ENCODE assay signal across 11 cellular contexts in genomic region chr5:54959673-54960418, GRCh38. TPM values are rescaled to one million over a fixed set of nuclear protein-coding genes. Genes with fewer than 3 reads are reported as not detected.
A peak's percentile ranks its signal among the peaks of the same experiment; 100 is the strongest.
DNase-seq lines count a peak whose midpoint lies in the region; ATAC-seq and TF ChIP-seq lines count a peak whose summit lies in the region.
"Had no signal": no experiment of that assay in that cellular context is flagged by ENCODE, and none has a peak within 500 bp of the region (broad histone marks: within the 10 kb centered on the region; RNA-seq: fewer than 3 reads in every experiment).

No MANE protein-coding gene starts in this region.

- TF ChIP-seq CTCF in SU-DHL-6 (IDR thresholded peaks at IDR 0.05; ENCODE audit: insufficient read depth, low read length, poor library complexity, severe bottlenecking) (peak; percentile 27), left lung (IDR thresholded peaks at IDR 0.05) (no peak)

- no peak overlapping the region for H2AFZ ChIP-seq in SU-DHL-6 (ENCODE audit: low read depth, low read length, severe bottlenecking)

- H3K9ac ChIP-seq in SU-DHL-6 (ENCODE audit: low read length), result no peak overlapping the region

- ATAC-seq in naive thymus-derived CD8-positive, alpha-beta T cell, result no peak
- no peak for ATAC-seq in left lung
- ATAC-seq in activated T-helper 17 cell treated with anti-CD3 and anti-CD28 coated beads, Interleukin-2, amount 50 U/mL, for 72 hours (replicated peaks), result no peak

- no peaks in the 10 kb centered on the region for H3K4me1 ChIP-seq in left lung

- no peaks in the 10 kb centered on the region for H3K9me2 ChIP-seq in SU-DHL-6 (replicated peaks; ENCODE audit: insufficient read depth, low read length)

- H4K20me1 ChIP-seq in SU-DHL-6 (ENCODE audit: low read depth, low read length), result no peaks in the 10 kb centered on the region

- peaks cover 0 to 4% (median 0%) of the 10 kb centered on the region in 3 donors for H3K36me3 Mint-ChIP-seq in naive thymus-derived CD8-positive, alpha-beta T cell
- no peaks in the 10 kb centered on the region for H3K36me3 Mint-ChIP-seq in activated T-helper 17 cell treated with anti-CD3 and anti-CD28 coated beads, Interleukin-2, amount 50 U/mL, for 72 hours (ENCODE audit: low read depth)

- no peak overlapping the region for H3K27ac Mint-ChIP-seq in naive thymus-derived CD8-positive, alpha-beta T cell
- H3K27ac Mint-ChIP-seq in activated T-helper 17 cell treated with anti-CD3 and anti-CD28 coated beads, Interleukin-2, amount 50 U/mL, for 72 hours, result no peak overlapping the region

- H3K27ac ChIP-seq in SU-DHL-6 (ENCODE audit: low read depth, low read length), result no peak overlapping the region
- H3K27ac ChIP-seq in left lung, result no peak overlapping the region
- H3K27ac ChIP-seq: neutrophil had no signal

- POLR2A ChIA-PET in naive thymus-derived CD8-positive, alpha-beta T cell (lab: Charles Lee), result no interaction called here

- DNase-seq in CD1c-positive myeloid dendritic cell (ENCODE audit: extremely low spot score), result peak; percentile 3
- DNase-seq in H7, result peak; percentile 33
- DNase-seq in iris pigment epithelial cell (ENCODE audit: low read depth), result peak; percentile 32
- DNase-seq in NCI-H510A (lab: John Stamatoyannopoulos, UW), result no peak
- DNase-seq in naive thymus-derived CD8-positive, alpha-beta T cell, result no peak
- no peak for DNase-seq in left lung
- DNase-seq: NCI-H526 treated with DMSO at 0.1 percent for 48 hours had no signal

- no peak overlapping the region for H3K4me3 Mint-ChIP-seq in naive thymus-derived CD8-positive, alpha-beta T cell
- no peak overlapping the region for H3K4me3 Mint-ChIP-seq in activated T-helper 17 cell treated with anti-CD3 and anti-CD28 coated beads, Interleukin-2, amount 50 U/mL, for 72 hours
- H3K4me3 Mint-ChIP-seq: central memory CD8-positive, alpha-beta T cell had no signal

- H3K36me3 ChIP-seq in H7 (replicated peaks; ENCODE audit: control insufficient read depth, insufficient read depth, low read length) (no peaks in the 10 kb centered on the region), SU-DHL-6 (ENCODE audit: low read length) (no peaks in the 10 kb centered on the region), left lung (no peaks in the 10 kb centered on the region)
- H3K36me3 ChIP-seq: neutrophil had no signal

- peaks cover 4 to 6% (median 5%) of the 10 kb centered on the region in 4 donors for H3K4me1 Mint-ChIP-seq in naive thymus-derived CD8-positive, alpha-beta T cell
- no peaks in the 10 kb centered on the region for H3K4me1 Mint-ChIP-seq in activated T-helper 17 cell treated with anti-CD3 and anti-CD28 coated beads, Interleukin-2, amount 50 U/mL, for 72 hours

- H3K79me2 ChIP-seq in SU-DHL-6 (ENCODE audit: insufficient read depth, low read length), result no peaks in the 10 kb centered on the region

- peaks cover 0 to 7% (median 0%) of the 10 kb centered on the region in 9 donors for H3K9me3 Mint-ChIP-seq in naive thymus-derived CD8-positive, alpha-beta T cell
- H3K9me3 Mint-ChIP-seq in activated T-helper 17 cell treated with anti-CD3 and anti-CD28 coated beads, Interleukin-2, amount 50 U/mL, for 72 hours, result no peaks in the 10 kb centered on the region
- H3K9me3 Mint-ChIP-seq: central memory CD8-positive, alpha-beta T cell had no signal

- intact Hi-C loops in left lung (cut with DNase I), result no loop called here

- H3K4me3 ChIP-seq in H7 (ENCODE audit: insufficient read depth, low read depth, low read length), result no peak overlapping the region
- no peak overlapping the region for H3K4me3 ChIP-seq in SU-DHL-6 (ENCODE audit: insufficient read depth, low read length, poor library complexity, severe bottlenecking)
- H3K4me3 ChIP-seq in left lung, result no peak overlapping the region

- H3K27me3 ChIP-seq in H7 (ENCODE audit: control insufficient read depth, insufficient read depth, low read length), result no peaks in the 10 kb centered on the region
- H3K27me3 ChIP-seq in SU-DHL-6 (ENCODE audit: low read length), result no peaks in the 10 kb centered on the region
- H3K27me3 ChIP-seq in left lung, result no peaks in the 10 kb centered on the region

- no peaks in the 10 kb centered on the region for H3F3A ChIP-seq in SU-DHL-6 (ENCODE audit: insufficient read depth)

- no peaks in the 10 kb centered on the region for H3K27me3 Mint-ChIP-seq in naive thymus-derived CD8-positive, alpha-beta T cell
- peaks cover 7% of the 10 kb centered on the region for H3K27me3 Mint-ChIP-seq in activated T-helper 17 cell treated with anti-CD3 and anti-CD28 coated beads, Interleukin-2, amount 50 U/mL, for 72 hours
- H3K27me3 Mint-ChIP-seq: central memory CD8-positive, alpha-beta T cell had no signal

- no peaks in the 10 kb centered on the region for H3K9me3 ChIP-seq in SU-DHL-6 (ENCODE audit: insufficient read depth, low read length)
- no peaks in the 10 kb centered on the region for H3K9me3 ChIP-seq in left lung
- H3K9me3 ChIP-seq: neutrophil had no signal

- no peak overlapping the region for H3K4me2 ChIP-seq in SU-DHL-6 (ENCODE audit: low read depth, low read length, poor library complexity, severe bottlenecking)

RNA-seq across cellular contexts. Expression of gene ESM1, which starts 25.5 kb away (rescaled TPM):
- total RNA-seq in H7 (2014; rRNA removed; shearing (Covaris generic)), result not detected in 2 replicates
- not detected for total RNA-seq in naive thymus-derived CD8-positive, alpha-beta T cell
- under 1 TPM in 2 of 3 donors, not detected in 1; 0.11 to 0.59 TPM for polyA plus RNA-seq in naive thymus-derived CD8-positive, alpha-beta T cell
- 1 to 10 TPM; 1.8 to 5.4 TPM for total RNA-seq in left lung
- 1 to 10 TPM in 1 of 2 donors, not detected in 1; 1.6 TPM for total RNA-seq in activated T-helper 17 cell treated with anti-CD3 and anti-CD28 coated beads, Interleukin-2, amount 50 U/mL, for 72 hours

Comparison
In these comparisons a context has a peak if more than half of its experiments do, and no peak if none do; other contexts are left out.
1. DNase-seq: peak in CD1c-positive myeloid dendritic cell (single experiment), H7 (single experiment) and iris pigment epithelial cell (single experiment); none in NCI-H510A (single experiment), naive thymus-derived CD8-positive, alpha-beta T cell (0 of 10) and left lung (0 of 2).